34 cellular contexts compared by ENCODE assay signal in genomic region chr17:69198238-69198637, GRCh38. TPM values are rescaled to one million over a fixed set of nuclear protein-coding genes. Genes with fewer than 3 reads are reported as not detected.
"Had no signal": no experiment of that assay in that cellular context is flagged by ENCODE, and none has a peak within 500 bp of the region (broad histone marks: within the 10 kb centered on the region; RNA-seq: fewer than 3 reads in every experiment).

No MANE protein-coding gene starts in this region.

- ATAC-seq: activated CD4-positive, alpha-beta T cell treated with anti-CD3 and anti-CD28 coated beads for 36 hours; activated CD8-positive, alpha-beta memory T cell treated with anti-CD3 and anti-CD28 coated beads, Interleukin-2, amount 10 ng/mL, durations not matched to agents 7 days and 5 days; activated CD8-positive, alpha-beta T cell treated with anti-CD3 and anti-CD28 coated beads, Interleukin-2, amount 10 ng/mL, durations not matched to agents 7 days and 5 days; activated naive CD8-positive, alpha-beta T cell treated with anti-CD3 and anti-CD28 coated beads, Interleukin-2, amount 50 U/mL, for 24 hours; body of pancreas; gastroesophageal sphincter; heart right ventricle; T-helper 17 cell had no signal

- H3K4me3 ChIP-seq: adrenal gland, body of pancreas, esophagus squamous epithelium, gastroesophageal sphincter, heart right ventricle had no signal

- H3K9me3 ChIP-seq: adrenal gland, body of pancreas, esophagus squamous epithelium, gastroesophageal sphincter, heart right ventricle had no signal

- FAIRE-seq: colon, endometrium, endothelial cell of umbilical vein had no signal

- H3K36me3 ChIP-seq: adrenal gland had no signal

- H3K27ac ChIP-seq: adrenal gland, body of pancreas, epithelial cell of prostate, esophagus squamous epithelium, gastroesophageal sphincter, heart right ventricle had no signal

- DNase-seq: activated CD4-positive, alpha-beta memory T cell treated with anti-CD3 and anti-CD28 coated beads for 36 hours; activated CD4-positive, alpha-beta T cell treated with anti-CD3 and anti-CD28 coated beads for 36 hours; activated CD4-positive, alpha-beta T cell treated with anti-CD3 and anti-CD28 coated beads, Interleukin-2, amount 10 ng/mL, durations not matched to agents 24 days and 14 days; activated CD4-positive, CD25-positive, alpha-beta regulatory T cell; activated CD4-positive, CD25-positive, alpha-beta regulatory T cell treated with anti-CD3 and anti-CD28 coated beads, Interleukin-2, amount 50 U/mL, for 72 hours; activated CD8-positive, alpha-beta memory T cell treated with anti-CD3 and anti-CD28 coated beads, Interleukin-2, amount 10 ng/mL, durations not matched to agents 7 days and 5 days; activated CD8-positive, alpha-beta memory T cell treated with anti-CD3 and anti-CD28 coated beads, Interleukin-2, amount 50 U/mL, for 4 hours; activated CD8-positive, alpha-beta T cell treated with anti-CD3 and anti-CD28 coated beads, Interleukin-2, amount 10 ng/mL, durations not matched to agents 7 days and 5 days; activated effector memory CD4-positive, alpha-beta T cell treated with anti-CD3 and anti-CD28 coated beads, Interleukin-2, amount 50 U/mL, for 16 hours; activated naive CD4-positive, alpha-beta T cell treated with anti-CD3 and anti-CD28 coated beads for 36 hours; activated naive CD8-positive, alpha-beta T cell treated with anti-CD3 and anti-CD28 coated beads for 36 hours; activated naive CD8-positive, alpha-beta T cell treated with anti-CD3 and anti-CD28 coated beads, Interleukin-2, amount 50 U/mL, for 24 hours; activated T-cell treated with anti-CD3 and anti-CD28 coated beads, Interleukin-2, amount 50 U/mL, for 1 hour; activated T-cell treated with anti-CD3 and anti-CD28 coated beads, Interleukin-2, amount 50 U/mL, for 48 hours; adrenal gland; amygdala; aorta; body of pancreas; caudate nucleus; cortex of kidney; effector CD8-positive, alpha-beta T cell; esophagus squamous epithelium; foreskin melanocyte; heart right ventricle; T-helper 1 cell; T-helper 17 cell; T1000 had no signal

- H3K4me1 ChIP-seq: adrenal gland, body of pancreas, esophagus squamous epithelium, gastroesophageal sphincter, heart right ventricle had no signal

- H3K27me3 ChIP-seq: adrenal gland, body of pancreas, esophagus squamous epithelium, gastroesophageal sphincter, heart right ventricle had no signal

RNA-seq across cellular contexts. Expression of gene ABCA6, which starts 56.5 kb away (rescaled TPM):
- total RNA-seq: activated CD4-positive, alpha-beta memory T cell treated with anti-CD3 and anti-CD28 coated beads for 36 hours; activated CD4-positive, alpha-beta T cell treated with anti-CD3 and anti-CD28 coated beads for 36 hours; activated CD4-positive, alpha-beta T cell treated with anti-CD3 and anti-CD28 coated beads, Interleukin-2, amount 10 ng/mL, durations not matched to agents 24 days and 14 days; activated naive CD4-positive, alpha-beta T cell treated with anti-CD3 and anti-CD28 coated beads for 36 hours; activated T-helper 1 cell treated with anti-CD3 and anti-CD28 coated beads, Interleukin-12 subunit alpha, Interleukin-12 subunit beta, Interleukin-2, Interleukin-4 antibody, amounts not matched to agents 30 ng/mL and 10 ng/mL and 1 ng/mL, durations not matched to agents 14 hours and 24 hours and 36 hours; activated T-helper 2 cell treated with anti-CD3 and anti-CD28 coated beads, Interferon-gamma antibody, Interleukin-2, Interleukin-4, amounts not matched to agents 10 μg/mL and 5 μg/mL and 100 μg/mL, durations not matched to agents 14 hours and 24 hours and 36 hours had no signal
